Comparison of ENCODE assay signal across 26 cellular contexts in the genomic region with DNA sequence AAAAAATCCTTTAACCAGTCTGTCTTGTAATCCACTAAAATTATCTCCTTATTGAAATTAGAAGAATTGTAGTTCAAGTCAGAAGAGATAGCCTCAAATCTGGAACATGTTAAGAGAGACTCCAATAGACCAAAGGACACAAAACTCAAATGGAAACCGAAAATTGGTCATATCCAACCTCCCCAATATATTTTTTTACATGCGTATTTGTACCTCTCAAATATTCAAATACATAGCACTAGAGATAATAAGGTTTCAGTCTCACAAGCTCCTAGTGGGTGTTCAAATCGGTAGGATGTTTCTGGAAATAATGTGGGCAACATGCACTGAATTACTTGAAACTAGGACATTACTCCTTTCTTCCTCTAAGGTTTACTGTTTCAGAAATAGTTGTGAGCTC.
"Had no signal": no experiment of that assay in that cellular context is flagged by ENCODE, and none has a peak within 500 bp of the region (broad histone marks: within the 10 kb centered on the region; RNA-seq: fewer than 3 reads in every experiment).

No MANE protein-coding gene starts in this region.

- ATAC-seq: esophagus mucosa; foreskin keratinocyte; heart right ventricle; left lobe of liver; lower lobe of right lung; naive thymus-derived CD8-positive, alpha-beta T cell; right cardiac atrium had no signal

- H3K9me3 Mint-ChIP-seq: central memory CD8-positive, alpha-beta T cell; dendritic cell treated with granulocyte-macrophage colony-stimulating factor and Interleukin-4, amounts not matched to agents 40 ng/mL and 50 ng/mL, for 4 days; endodermal cell; naive thymus-derived CD8-positive, alpha-beta T cell; neural crest cell; type B pancreatic cell had no signal

- H3K4me1 Mint-ChIP-seq: central memory CD8-positive, alpha-beta T cell; naive thymus-derived CD8-positive, alpha-beta T cell; neural crest cell had no signal

- H3K36me3 Mint-ChIP-seq: activated naive CD8-positive, alpha-beta T cell; naive thymus-derived CD8-positive, alpha-beta T cell; type B pancreatic cell had no signal

- H3K27ac Mint-ChIP-seq: activated naive CD8-positive, alpha-beta T cell; dendritic cell treated with granulocyte-macrophage colony-stimulating factor and Interleukin-4, amounts not matched to agents 40 ng/mL and 50 ng/mL, for 4 days; endodermal cell; naive thymus-derived CD8-positive, alpha-beta T cell; type B pancreatic cell had no signal

- H3K4me3 Mint-ChIP-seq: activated naive CD8-positive, alpha-beta T cell; central memory CD8-positive, alpha-beta T cell; dendritic cell treated with granulocyte-macrophage colony-stimulating factor and Interleukin-4, amounts not matched to agents 40 ng/mL and 50 ng/mL, for 4 days; endodermal cell; naive thymus-derived CD8-positive, alpha-beta T cell; neural crest cell; type B pancreatic cell had no signal

- H3K27me3 Mint-ChIP-seq: dendritic cell treated with granulocyte-macrophage colony-stimulating factor and Interleukin-4, amounts not matched to agents 40 ng/mL and 50 ng/mL, for 4 days; type B pancreatic cell had no signal

- H3K4me3 ChIP-seq: heart right ventricle, lower lobe of right lung, vagina had no signal

- DNase-seq: activated CD4-positive, alpha-beta T cell treated with anti-CD3 and anti-CD28 coated beads for 4 hours; activated CD4-positive, alpha-beta T cell treated with anti-CD3 and anti-CD28 coated beads, Interleukin-2, amount 50 U/mL, for 48 hours; activated CD8-positive, alpha-beta memory T cell treated with anti-CD3 and anti-CD28 coated beads for 24 hours; activated effector memory CD4-positive, alpha-beta T cell treated with Interleukin-2 at 50 U/mL for 16 hours; activated naive CD4-positive, alpha-beta T cell treated with Interleukin-2 at 50 U/mL for 16 hours; anterior cingulate cortex; endodermal cell; foreskin keratinocyte; heart right ventricle; kidney glomerular epithelial cell; lower lobe of right lung; mesenchymal stem cell; naive thymus-derived CD8-positive, alpha-beta T cell; nucleus accumbens; right cardiac atrium; stimulated activated CD4-positive, alpha-beta T cell treated with anti-CD3 and anti-CD28 coated beads, Interleukin-15, amount 100 ng/mL, for 24 hours; stimulated activated CD4-positive, alpha-beta T cell treated with anti-CD3 and anti-CD28 coated beads, Interleukin-2, amount 100 ng/mL, for 24 hours; stimulated activated naive CD4-positive, alpha-beta T cell had no signal
